Comparison of ENCODE assay signal across 12 cellular contexts in genomic region chr15:65659502-65660052, GRCh38.
"Had no signal": no experiment of that assay in that cellular context is flagged by ENCODE, and none has a peak within 500 bp of the region (broad histone marks: within the 10 kb centered on the region; RNA-seq: fewer than 3 reads in every experiment).

No MANE protein-coding gene starts in this region.

- FAIRE-seq: frontal cortex had no signal

- ATAC-seq: left colon, sciatic nerve had no signal

- DNase-seq: activated CD4-positive, alpha-beta T cell treated with anti-CD3 and anti-CD28 coated beads, Interleukin-2, amount 10 ng/mL, durations not matched to agents 7 days and 5 days; activated CD8-positive, alpha-beta memory T cell treated with anti-CD3 and anti-CD28 coated beads for 24 hours; activated naive CD4-positive, alpha-beta T cell treated with anti-CD3 and anti-CD28 coated beads, Interleukin-2, amount 10 ng/mL, durations not matched to agents 7 days and 5 days; caudate nucleus; head of caudate nucleus; immature natural killer cell; left colon; spleen had no signal

- H3K27ac Mint-ChIP-seq: activated CD4-positive, alpha-beta T cell treated with anti-CD3 and anti-CD28 coated beads, Interleukin-2, amount 10 ng/mL, durations not matched to agents 7 days and 5 days; activated naive CD4-positive, alpha-beta T cell treated with anti-CD3 and anti-CD28 coated beads, Interleukin-2, amount 10 ng/mL, durations not matched to agents 7 days and 5 days; activated T-helper 2 cell treated with anti-CD3 and anti-CD28 coated beads, Interferon-gamma antibody, Interleukin-2, Interleukin-4, amounts not matched to agents 10 μg/mL and 5 μg/mL and 100 μg/mL, durations not matched to agents 14 hours and 24 hours and 36 hours; neural progenitor cell had no signal

- H3K4me3 Mint-ChIP-seq: activated CD4-positive, alpha-beta T cell treated with anti-CD3 and anti-CD28 coated beads, Interleukin-2, amount 10 ng/mL, durations not matched to agents 7 days and 5 days; activated naive CD4-positive, alpha-beta T cell treated with anti-CD3 and anti-CD28 coated beads, Interleukin-2, amount 10 ng/mL, durations not matched to agents 7 days and 5 days; immature natural killer cell; neural progenitor cell had no signal

- H3K4me1 Mint-ChIP-seq: activated CD4-positive, alpha-beta T cell treated with anti-CD3 and anti-CD28 coated beads, Interleukin-2, amount 10 ng/mL, durations not matched to agents 7 days and 5 days; activated naive CD4-positive, alpha-beta T cell treated with anti-CD3 and anti-CD28 coated beads, Interleukin-2, amount 10 ng/mL, durations not matched to agents 7 days and 5 days; immature natural killer cell; neural progenitor cell had no signal

- H3K9me3 Mint-ChIP-seq: activated CD4-positive, alpha-beta T cell treated with anti-CD3 and anti-CD28 coated beads, Interleukin-2, amount 10 ng/mL, durations not matched to agents 7 days and 5 days; activated naive CD4-positive, alpha-beta T cell treated with anti-CD3 and anti-CD28 coated beads, Interleukin-2, amount 10 ng/mL, durations not matched to agents 7 days and 5 days; activated T-helper 2 cell treated with anti-CD3 and anti-CD28 coated beads, Interferon-gamma antibody, Interleukin-2, Interleukin-4, amounts not matched to agents 10 μg/mL and 5 μg/mL and 100 μg/mL, durations not matched to agents 14 hours and 24 hours and 36 hours; immature natural killer cell; neural progenitor cell had no signal

- H3K27me3 Mint-ChIP-seq: activated CD4-positive, alpha-beta T cell treated with anti-CD3 and anti-CD28 coated beads, Interleukin-2, amount 10 ng/mL, durations not matched to agents 7 days and 5 days; activated naive CD4-positive, alpha-beta T cell treated with anti-CD3 and anti-CD28 coated beads, Interleukin-2, amount 10 ng/mL, durations not matched to agents 7 days and 5 days had no signal
